Comparison of ENCODE assay signal across 3 cellular contexts in genomic region chr22:39156093-39156492, GRCh38. TPM values are rescaled to one million over a fixed set of nuclear protein-coding genes. Genes with fewer than 3 reads are reported as not detected.
"Had no signal": no experiment of that assay in that cellular context is flagged by ENCODE, and none has a peak within 500 bp of the region (broad histone marks: within the 10 kb centered on the region; RNA-seq: fewer than 3 reads in every experiment).

No MANE protein-coding gene starts in this region.

RNA-seq across cellular contexts. Expression of gene APOBEC3H, which starts 59.0 kb away (rescaled TPM):
- total RNA-seq: NCI-H460, RPMI7951, SJCRH30 had no signal
